8 cellular contexts compared by ENCODE assay signal in genomic region chr12:52082988-52083637, GRCh38. TPM values are rescaled to one million over a fixed set of nuclear protein-coding genes. Genes with fewer than 3 reads are reported as not detected.
A peak's percentile ranks its signal among the peaks of the same experiment; 100 is the strongest.
DNase-seq lines count a peak whose midpoint lies in the region; ATAC-seq and TF ChIP-seq lines count a peak whose summit lies in the region.

No MANE protein-coding gene starts in this region.

- H3K18ac ChIP-seq in mesendoderm (ENCODE audit: low read length) = no peak overlapping the region

- H2AK5ac ChIP-seq in mesendoderm (ENCODE audit: low read length) = no peak overlapping the region

- peaks cover 4% of the 10 kb centered on the region for H3K4me1 Mint-ChIP-seq in activated CD4-positive, alpha-beta memory T cell treated with anti-CD3 and anti-CD28 coated beads for 36 hours (ENCODE audit: low read depth)

- peaks cover 5% of the 10 kb centered on the region for H3K27me3 ChIP-seq in AG04450 (ENCODE audit: control insufficient read depth, insufficient read depth, low read length)
- H3K27me3 ChIP-seq in dorsolateral prefrontal cortex = peaks cover 0 to 3% (median 0%) of the 10 kb centered on the region in 45 donors
- H3K27me3 ChIP-seq in mesendoderm (ENCODE audit: insufficient read depth, low read length, poor library complexity) = no peaks in the 10 kb centered on the region

- no peak overlapping the region for H3K4me3 ChIP-seq in AG04450 (ENCODE audit: low read depth, low read length)
- H3K4me3 ChIP-seq in dorsolateral prefrontal cortex = no peak overlapping the region
- H3K4me3 ChIP-seq in mesendoderm (ENCODE audit: low read length) = no peak overlapping the region

- no peak overlapping the region for H2BK120ac ChIP-seq in mesendoderm (ENCODE audit: low read depth, low read length)

- no peak overlapping the region for H3K4ac ChIP-seq in mesendoderm (ENCODE audit: low read depth, low read length)

- H3K27me3 Mint-ChIP-seq in activated CD4-positive, alpha-beta memory T cell treated with anti-CD3 and anti-CD28 coated beads for 36 hours = no peaks in the 10 kb centered on the region

- peaks cover 3% of the 10 kb centered on the region for H3K4me1 ChIP-seq in mesendoderm (ENCODE audit: control insufficient read depth, low read depth, low read length)

- peak; percentile 39 for ATAC-seq in GM18909 (IDR thresholded peaks at IDR 0.05; ENCODE audit: poor library complexity, unreplicated experiment)

- DNase-seq in AG04450 (ENCODE audit: low read depth, low spot score) = no peak
- peak; percentile 53 for DNase-seq in NCI-H226
- DNase-seq in activated CD4-positive, alpha-beta memory T cell treated with anti-CD3 and anti-CD28 coated beads for 36 hours = peak; percentile 74
- peak in 8 of 10 donors; percentile 35 to 79 (median 60) for DNase-seq in dorsolateral prefrontal cortex
- DNase-seq in mesendoderm = peak; percentile 59
- DNase-seq in stimulated activated CD8-positive, alpha-beta memory T cell treated with anti-CD3 and anti-CD28 coated beads, Interleukin-4, amount 100 ng/mL, for 4 hours (ENCODE audit: low read depth in 2 of 2, low spot score in 1 of 2) = peak; percentile 48 to 62
- DNase-seq in GOT3 (lab: John Stamatoyannopoulos, UW) = no peak

- intact Hi-C loops in activated CD4-positive, alpha-beta memory T cell treated with anti-CD3 and anti-CD28 coated beads for 36 hours (cut with micrococcal nuclease) = loop anchor here (1.0 to 5.0 kb wide), 2 partner anchors 39 to 58 kb away; no protein-coding TSS in a partner anchor
- intact Hi-C loops in dorsolateral prefrontal cortex (cut with DNase I) = loop anchor here (1.0 kb wide), 2 partner anchors 57 to 58 kb away; no protein-coding TSS in a partner anchor

- H4K5ac ChIP-seq in mesendoderm (ENCODE audit: low read length) = no peak overlapping the region

- H3K79me2 ChIP-seq in mesendoderm (ENCODE audit: control insufficient read depth, insufficient read depth, low read length) = no peaks in the 10 kb centered on the region

- H3K27ac Mint-ChIP-seq in activated CD4-positive, alpha-beta memory T cell treated with anti-CD3 and anti-CD28 coated beads for 36 hours = no peak overlapping the region

- H3K4me3 Mint-ChIP-seq in activated CD4-positive, alpha-beta memory T cell treated with anti-CD3 and anti-CD28 coated beads for 36 hours = no peak overlapping the region

- H3K9ac ChIP-seq in mesendoderm (ENCODE audit: low read length) = no peak overlapping the region

- POLR2A ChIA-PET in AG04450 (lab: Yijun Ruan, JAX) = interaction anchor here (1.0 to 3.6 kb wide), 8 partner anchors 8 to 197 kb away, joined by 3 to 32 read pairs (median 6); partner anchors contain the start of genes ATG101 and NR4A1
- POLR2A ChIA-PET in activated CD4-positive, alpha-beta memory T cell treated with anti-CD3 and anti-CD28 coated beads for 36 hours (lab: Charles Lee) = interaction anchor here (1.3 kb wide), 1 partner anchor 57 kb away, joined by 3 read pairs; no protein-coding TSS in a partner anchor

- H4K8ac ChIP-seq in mesendoderm (ENCODE audit: low read depth, low read length) = no peak overlapping the region

- no peak overlapping the region for H3K56ac ChIP-seq in mesendoderm (ENCODE audit: low read length)

- H3K36me3 ChIP-seq in mesendoderm (ENCODE audit: control insufficient read depth, insufficient read depth, low read length) = peaks cover 3% of the 10 kb centered on the region

- H2BK15ac ChIP-seq in mesendoderm (replicated peaks; ENCODE audit: low read depth) = no peak overlapping the region

- TF ChIP-seq CTCF in AG04450 (IDR thresholded peaks at IDR 0.05; ENCODE audit: low read depth, low read length) (peak; percentile 99), dorsolateral prefrontal cortex (IDR thresholded peaks at IDR 0.05 in 54 of 56, conservative IDR thresholded peaks at IDR 0.05 in 2 of 56; ENCODE audit: low read depth in 1 of 56, partially characterized antibody in 56 of 56) (peak; percentile 90 to 99 (median 98))

- CTCF ChIA-PET in AG04450 (lab: Charles Lee) = interaction anchor here (0.6 to 31.7 kb wide), 15 partner anchors 9 to 121 kb away, joined by 3 to 624 read pairs (median 5); partner anchors contain the start of gene ATG101
- CTCF ChIA-PET in activated CD4-positive, alpha-beta memory T cell treated with anti-CD3 and anti-CD28 coated beads for 36 hours (lab: Charles Lee) = interaction anchor here (0.9 to 12.2 kb wide), 19 partner anchors 8 to 139 kb away, joined by 3 to 438 read pairs (median 5); partner anchors contain the start of genes ATG101, NR4A1 and TAMALIN

- H3K23ac ChIP-seq in mesendoderm (ENCODE audit: low read length) = no peak overlapping the region

- no peak overlapping the region for H3K4me2 ChIP-seq in mesendoderm (ENCODE audit: low read length)

- no peak overlapping the region for H2BK5ac ChIP-seq in mesendoderm (ENCODE audit: low read length)

- no peaks in the 10 kb centered on the region for H3K36me3 Mint-ChIP-seq in activated CD4-positive, alpha-beta memory T cell treated with anti-CD3 and anti-CD28 coated beads for 36 hours

- H3K79me1 ChIP-seq in mesendoderm (ENCODE audit: low read length) = no peaks in the 10 kb centered on the region

- H3K9me3 ChIP-seq in AG04450 (ENCODE audit: control insufficient read depth, insufficient read depth, low read length) = no peaks in the 10 kb centered on the region; the same call in 1 of the 2 replicates

- H3K9me3 Mint-ChIP-seq in activated CD4-positive, alpha-beta memory T cell treated with anti-CD3 and anti-CD28 coated beads for 36 hours = no peaks in the 10 kb centered on the region

- H3K27ac ChIP-seq in AG04450 (ENCODE audit: low read depth, low read length) (peak overlapping the region; percentile 85), dorsolateral prefrontal cortex (peak overlapping the region in 25 of 59 donors; percentile 0 to 69 (median 38)), mesendoderm (ENCODE audit: low read depth, low read length) (no peak overlapping the region)

- no CpG with 5 or more reads among the region's 11 CpGs for WGBS in mesendoderm (ENCODE audit: extremely low coverage, insufficient coverage, low lambda C conversion rate)

RNA-seq across cellular contexts. Expression of gene SMIM41, which starts 3.6 kb away (rescaled TPM):
- not detected in 2 replicates for polyA plus RNA-seq in AG04450 (2011; rRNA removed)
- polyA minus RNA-seq in AG04450 (2011; rRNA and poly(A)+ RNA removed) = not detected in 2 replicates
- not detected for total RNA-seq in activated CD4-positive, alpha-beta memory T cell treated with anti-CD3 and anti-CD28 coated beads for 36 hours
- total RNA-seq in dorsolateral prefrontal cortex = 1 to 10 TPM in 2 of 120 experiments, under 1 TPM in 10, not detected in 108; 0.33 to 3.7 (median 0.55) TPM
- 0.03 TPM for polyA plus RNA-seq in mesendoderm (2013, experiment 1 of 2)
- polyA plus RNA-seq in mesendoderm (2013, experiment 2 of 2) = not detected

RNA-seq across cellular contexts. Expression of gene ATG101, which starts 13.3 kb away (rescaled TPM):
- 97.3 and 112 TPM in 2 replicates for polyA plus RNA-seq in AG04450 (2011; rRNA removed)
- 66.0 and 79.1 TPM in 2 replicates for polyA minus RNA-seq in AG04450 (2011; rRNA and poly(A)+ RNA removed)
- 10 to 100 TPM; 35.7 to 38.0 TPM for total RNA-seq in activated CD4-positive, alpha-beta memory T cell treated with anti-CD3 and anti-CD28 coated beads for 36 hours
- total RNA-seq in dorsolateral prefrontal cortex = 10 to 100 TPM; 19.6 to 42.5 (median 31.5) TPM
- polyA plus RNA-seq in mesendoderm (2013, experiment 1 of 2) = 30.6 TPM
- 30.0 TPM for polyA plus RNA-seq in mesendoderm (2013, experiment 2 of 2)

RNA-seq across cellular contexts. Expression of gene NR4A1, which starts 31.9 kb away (rescaled TPM):
- 4.4 and 6.9 TPM in 2 replicates for polyA plus RNA-seq in AG04450 (2011; rRNA removed)
- 16.4 and 18.6 TPM in 2 replicates for polyA minus RNA-seq in AG04450 (2011; rRNA and poly(A)+ RNA removed)
- total RNA-seq in activated CD4-positive, alpha-beta memory T cell treated with anti-CD3 and anti-CD28 coated beads for 36 hours = 10 to 100 TPM; 64.2 to 68.2 TPM
- total RNA-seq in dorsolateral prefrontal cortex = 100 to 1,000 TPM in 5 of 120 experiments, 10 to 100 TPM in 115; 13.1 to 194 (median 28.9) TPM
- polyA plus RNA-seq in mesendoderm (2013, experiment 1 of 2) = 10.5 TPM
- polyA plus RNA-seq in mesendoderm (2013, experiment 2 of 2) = 10.7 TPM

Comparison
In these comparisons a context has a peak if more than half of its experiments do, and no peak if none do; other contexts are left out.
1. DNase-seq: peak in NCI-H226 (single experiment), activated CD4-positive, alpha-beta memory T cell treated with anti-CD3 and anti-CD28 coated beads for 36 hours (single experiment), dorsolateral prefrontal cortex (8 of 10), mesendoderm (single experiment) and stimulated activated CD8-positive, alpha-beta memory T cell treated with anti-CD3 and anti-CD28 coated beads, Interleukin-4, amount 100 ng/mL, for 4 hours (2 of 2); none in AG04450 (single experiment) and GOT3 (single experiment).